ENCODE assay signal across 1 cellular context in the genomic region with DNA sequence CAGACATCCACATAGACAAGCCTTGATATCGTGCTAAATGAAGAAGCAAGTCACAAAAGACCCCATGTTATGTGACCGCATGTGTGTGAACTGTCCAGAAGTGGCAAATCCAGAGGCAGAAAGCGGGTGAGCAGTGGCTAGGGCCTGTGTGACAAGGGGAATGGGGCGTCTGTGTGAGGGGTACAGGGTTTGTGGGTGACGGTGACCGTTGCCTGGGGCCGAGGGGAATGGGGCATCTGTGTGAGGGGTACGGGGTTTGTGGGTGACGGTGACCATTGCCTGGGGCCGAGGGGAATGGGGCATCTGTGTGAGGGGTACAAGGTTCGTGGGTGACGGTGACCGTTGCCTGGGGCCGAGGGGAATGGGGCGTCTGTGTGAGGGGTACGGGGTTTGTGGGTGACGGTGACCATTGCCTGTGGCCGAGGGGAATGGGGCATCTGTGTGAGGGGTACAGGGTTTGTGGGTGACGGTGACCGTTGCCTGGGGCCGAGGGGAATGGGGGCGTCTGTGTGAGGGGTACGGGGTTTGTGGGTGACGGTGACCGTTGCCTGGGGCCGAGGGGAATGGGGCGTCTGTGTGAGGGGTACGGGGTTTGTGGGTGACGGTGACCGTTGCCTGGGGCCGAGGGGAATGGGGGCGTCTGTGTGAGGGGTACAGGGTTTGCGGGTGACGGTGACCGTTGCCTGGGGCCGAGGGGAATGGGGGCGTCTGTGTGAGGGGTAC.
A peak's percentile ranks its signal among the peaks of the same experiment; 100 is the strongest.
TF ChIP-seq lines count a peak whose summit lies in the region.

No MANE protein-coding gene starts in this region.

TF ChIP-seq in K562, 482 proteins besides CTCF, POLR2A, EP300 and RAD21:
- peak; percentile 52 for TF ChIP-seq POLR2G (IDR thresholded peaks at IDR 0.05; ENCODE audit: low read depth, low read length)
